8 cellular contexts compared by ENCODE assay signal in genomic region chr1:206489980-206490534, GRCh38. TPM values are rescaled to one million over a fixed set of nuclear protein-coding genes. Genes with fewer than 3 reads are reported as not detected.
DNase-seq lines count a peak whose midpoint lies in the region; ATAC-seq and TF ChIP-seq lines count a peak whose summit lies in the region.

No MANE protein-coding gene starts in this region.

- no peaks in the 10 kb centered on the region for H3K9me3 ChIP-seq in BE2C

- TF ChIP-seq CTCF in BE2C (IDR thresholded peaks at IDR 0.05; ENCODE audit: low read depth, low read length), result peak; percentile 98
- peak; percentile 88 for TF ChIP-seq CTCF in GM20000 (IDR thresholded peaks at IDR 0.05; ENCODE audit: extremely low read depth, missing control alignments)
- TF ChIP-seq CTCF in WI38 (IDR thresholded peaks at IDR 0.05; ENCODE audit: low read depth, low read length), result peak; percentile 97
- TF ChIP-seq CTCF in brain microvascular endothelial cell (IDR thresholded peaks at IDR 0.05; ENCODE audit: low read depth, low read length, missing control alignments), result peak; percentile 99

- no peak for ATAC-seq in GM19452 (IDR thresholded peaks at IDR 0.05; ENCODE audit: unreplicated experiment)

- in situ Hi-C loops in brain microvascular endothelial cell (cut with HindIII; ENCODE audit: low pct_ligation_motif_present, low sequenced_read_pairs), result loop anchor here (25.0 kb wide), 1 partner anchor 97 kb away; no protein-coding TSS in a partner anchor

- H3K36me3 ChIP-seq in BE2C, result no peaks in the 10 kb centered on the region
- H3K36me3 ChIP-seq in brain microvascular endothelial cell (replicated peaks), result peaks cover 68% of the 10 kb centered on the region

- H3K27me3 ChIP-seq in BE2C, result no peaks in the 10 kb centered on the region
- no peaks in the 10 kb centered on the region for H3K27me3 ChIP-seq in brain microvascular endothelial cell (replicated peaks)

- DNase-seq in BE2C, result peak; percentile 83
- DNase-seq in GM20000 (ENCODE audit: low spot score), result peak; percentile 76
- DNase-seq in NCI-H187 treated with DMSO at 0.1 percent for 48 hours (lab: John Stamatoyannopoulos, UW), result peak; percentile 78
- DNase-seq in brain microvascular endothelial cell, result peak; percentile 68
- DNase-seq in islet precursor cell, result peak; percentile 87
- peak; percentile 71 to 73 for DNase-seq in stimulated activated CD4-positive, alpha-beta T cell treated with anti-CD3 and anti-CD28 coated beads, Interleukin-1b, Interleukin-23, amount 100 ng/mL, for 4 hours (ENCODE audit: low read depth in 2 of 2)

- H3K4me3 ChIP-seq in BE2C (ENCODE audit: low read depth, low read length) (no peak overlapping the region), WI38 (ENCODE audit: low read depth, low read length) (no peak overlapping the region), brain microvascular endothelial cell (ENCODE audit: low read depth, low read length) (no peak overlapping the region)

- H3K4me1 ChIP-seq in BE2C, result no peaks in the 10 kb centered on the region

- H3K27ac ChIP-seq in brain microvascular endothelial cell, result peak overlapping the region; percentile 72

RNA-seq across cellular contexts. Expression of gene RASSF5, which starts 17.3 kb away (rescaled TPM):
- polyA plus RNA-seq in BE2C (2012; ENCODE audit: insufficient read depth, insufficient read length, low read depth), result 1.3 TPM

RNA-seq across cellular contexts. Expression of gene IKBKE, which starts 19.8 kb away (rescaled TPM):
- not detected for polyA plus RNA-seq in BE2C (2012; ENCODE audit: insufficient read depth, insufficient read length, low read depth)
